Comparison of ENCODE assay signal across 25 cellular contexts in genomic region chr14:97414718-97415098, GRCh38.
"Had no signal": no experiment of that assay in that cellular context is flagged by ENCODE, and none has a peak within 500 bp of the region (broad histone marks: within the 10 kb centered on the region; RNA-seq: fewer than 3 reads in every experiment).

No MANE protein-coding gene starts in this region.

- H3K9me3 ChIP-seq: body of pancreas, left ventricle myocardium inferior, neutrophil, ovary, psoas muscle, thyroid gland, upper lobe of right lung had no signal

- H3K27ac Mint-ChIP-seq: activated CD4-positive, alpha-beta T cell treated with anti-CD3 and anti-CD28 coated beads, Interleukin-2, amount 10 ng/mL, durations not matched to agents 24 days and 14 days; activated CD8-positive, alpha-beta memory T cell treated with anti-CD3 and anti-CD28 coated beads, Interleukin-2, amount 10 ng/mL, durations not matched to agents 7 days and 5 days; activated CD8-positive, alpha-beta T cell treated with anti-CD3 and anti-CD28 coated beads for 36 hours; activated naive CD4-positive, alpha-beta T cell treated with anti-CD3 and anti-CD28 coated beads, Interleukin-2, amount 50 U/mL, for 24 hours; dendritic cell treated with granulocyte-macrophage colony-stimulating factor and Interleukin-4, amounts not matched to agents 40 ng/mL and 50 ng/mL, for 4 days; mesothelial cell of epicardium; natural killer cell; stimulated activated naive CD8-positive, alpha-beta T cell treated with anti-CD3 and anti-CD28 coated beads, Interleukin-15, Interleukin-2, amounts not matched to agents 100 ng/mL and 50 ng/mL, for 24 hours; T-helper 1 cell treated with Interleukin-12 subunit alpha and Interleukin-12 subunit beta and Interleukin-4 antibody, amounts not matched to agents 30 μg/mL and 1 μg/mL, for 36 hours had no signal

- H3K27ac ChIP-seq: body of pancreas, foreskin keratinocyte, left ventricle myocardium inferior, neutrophil, ovary, psoas muscle, thyroid gland, upper lobe of right lung had no signal

- H3K36me3 Mint-ChIP-seq: activated CD8-positive, alpha-beta memory T cell treated with anti-CD3 and anti-CD28 coated beads, Interleukin-2, amount 10 ng/mL, durations not matched to agents 7 days and 5 days; activated naive CD4-positive, alpha-beta T cell treated with anti-CD3 and anti-CD28 coated beads, Interleukin-2, amount 50 U/mL, for 24 hours; mesothelial cell of epicardium; natural killer cell had no signal

- H3K4me1 ChIP-seq: body of pancreas, foreskin keratinocyte, psoas muscle, thyroid gland, upper lobe of right lung had no signal

- H3K36me3 ChIP-seq: left ventricle myocardium inferior, neutrophil, ovary, thyroid gland, upper lobe of right lung had no signal

- H3K9me3 Mint-ChIP-seq: activated CD4-positive, alpha-beta T cell treated with anti-CD3 and anti-CD28 coated beads, Interleukin-2, amount 10 ng/mL, durations not matched to agents 24 days and 14 days; activated CD8-positive, alpha-beta T cell treated with anti-CD3 and anti-CD28 coated beads for 36 hours; activated naive CD4-positive, alpha-beta T cell treated with anti-CD3 and anti-CD28 coated beads, Interleukin-2, amount 50 U/mL, for 24 hours; dendritic cell treated with granulocyte-macrophage colony-stimulating factor and Interleukin-4, amounts not matched to agents 40 ng/mL and 50 ng/mL, for 4 days; mesothelial cell of epicardium; natural killer cell; stimulated activated naive CD8-positive, alpha-beta T cell treated with anti-CD3 and anti-CD28 coated beads, Interleukin-15, Interleukin-2, amounts not matched to agents 100 ng/mL and 50 ng/mL, for 24 hours; T-helper 1 cell treated with Interleukin-12 subunit alpha and Interleukin-12 subunit beta and Interleukin-4 antibody, amounts not matched to agents 30 μg/mL and 1 μg/mL, for 36 hours had no signal

- H3K27me3 Mint-ChIP-seq: activated naive CD4-positive, alpha-beta T cell treated with anti-CD3 and anti-CD28 coated beads, Interleukin-2, amount 50 U/mL, for 24 hours had no signal

- H3K27me3 ChIP-seq: ovary had no signal

- ATAC-seq: activated CD8-positive, alpha-beta memory T cell treated with anti-CD3 and anti-CD28 coated beads, Interleukin-2, amount 10 ng/mL, durations not matched to agents 7 days and 5 days; activated CD8-positive, alpha-beta T cell treated with anti-CD3 and anti-CD28 coated beads for 36 hours; body of pancreas; foreskin keratinocyte; natural killer cell; psoas muscle; right cardiac atrium; upper lobe of right lung had no signal

- DNase-seq: activated CD4-positive, alpha-beta T cell treated with anti-CD3 and anti-CD28 coated beads, Interleukin-2, amount 10 ng/mL, durations not matched to agents 24 days and 14 days; activated CD8-positive, alpha-beta memory T cell treated with anti-CD3 and anti-CD28 coated beads, Interleukin-2, amount 10 ng/mL, durations not matched to agents 7 days and 5 days; activated CD8-positive, alpha-beta T cell treated with anti-CD3 and anti-CD28 coated beads for 36 hours; activated gamma-delta T cell treated with Interleukin-2 at 50 U/mL for 16 hours; activated T-cell treated with anti-CD3 and anti-CD28 coated beads for 4 hours; anterior cingulate cortex; body of pancreas; effector CD4-positive, alpha-beta T cell; foreskin keratinocyte; left ventricle myocardium inferior; natural killer cell; ovary; psoas muscle; right cardiac atrium; stimulated activated CD4-positive, alpha-beta T cell treated with anti-CD3 and anti-CD28 coated beads, Interleukin-12 subunit alpha, Interleukin-12 subunit beta, amount 100 ng/mL, for 4 hours; stimulated activated CD4-positive, alpha-beta T cell treated with anti-CD3 and anti-CD28 coated beads, Interleukin-4, amount 100 ng/mL, for 4 hours; substantia nigra; thyroid gland; upper lobe of right lung had no signal

- H3K4me3 Mint-ChIP-seq: activated CD4-positive, alpha-beta T cell treated with anti-CD3 and anti-CD28 coated beads, Interleukin-2, amount 10 ng/mL, durations not matched to agents 24 days and 14 days; activated CD8-positive, alpha-beta memory T cell treated with anti-CD3 and anti-CD28 coated beads, Interleukin-2, amount 10 ng/mL, durations not matched to agents 7 days and 5 days; activated CD8-positive, alpha-beta T cell treated with anti-CD3 and anti-CD28 coated beads for 36 hours; activated naive CD4-positive, alpha-beta T cell treated with anti-CD3 and anti-CD28 coated beads, Interleukin-2, amount 50 U/mL, for 24 hours; dendritic cell treated with granulocyte-macrophage colony-stimulating factor and Interleukin-4, amounts not matched to agents 40 ng/mL and 50 ng/mL, for 4 days; natural killer cell; stimulated activated naive CD8-positive, alpha-beta T cell treated with anti-CD3 and anti-CD28 coated beads, Interleukin-15, Interleukin-2, amounts not matched to agents 100 ng/mL and 50 ng/mL, for 24 hours; T-helper 1 cell treated with Interleukin-12 subunit alpha and Interleukin-12 subunit beta and Interleukin-4 antibody, amounts not matched to agents 30 μg/mL and 1 μg/mL, for 36 hours had no signal

- H3K4me3 ChIP-seq: body of pancreas, left ventricle myocardium inferior, ovary, psoas muscle, thyroid gland, upper lobe of right lung had no signal

- H3K4me1 Mint-ChIP-seq: activated naive CD4-positive, alpha-beta T cell treated with anti-CD3 and anti-CD28 coated beads, Interleukin-2, amount 50 U/mL, for 24 hours had no signal
